In the genomic region with DNA sequence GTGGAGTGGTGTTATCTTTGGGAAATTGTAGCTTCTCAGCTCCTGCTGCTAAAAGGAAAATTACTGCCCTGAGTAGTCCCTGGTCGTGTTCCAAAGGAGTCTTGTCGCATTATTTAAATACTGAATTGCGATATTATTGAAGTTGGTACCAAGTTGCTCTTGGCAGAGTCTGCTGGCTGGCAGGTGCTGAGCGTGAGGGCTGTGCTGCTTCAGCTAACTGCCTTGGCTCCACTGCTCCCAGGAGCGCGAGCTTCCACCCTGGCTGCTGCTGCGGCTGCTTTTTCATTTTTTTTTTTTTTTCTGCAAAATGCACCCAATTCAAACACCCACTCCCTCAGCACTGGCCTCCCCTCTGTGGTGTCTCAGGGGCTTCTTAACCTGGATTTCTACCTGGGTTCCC, we compare ENCODE assay signal across 21 cellular contexts.
"Had no signal": no experiment of that assay in that cellular context is flagged by ENCODE, and none has a peak within 500 bp of the region (broad histone marks: within the 10 kb centered on the region; RNA-seq: fewer than 3 reads in every experiment).

No MANE protein-coding gene starts in this region.

- H3K4me3 ChIP-seq: gastrocnemius medialis, left ventricle myocardium inferior, lower lobe of right lung, spleen, thoracic aorta had no signal

- H3K36me3 ChIP-seq: gastrocnemius medialis, left ventricle myocardium inferior, lower lobe of right lung, neutrophil, spleen, thoracic aorta had no signal

- H3K4me1 ChIP-seq: gastrocnemius medialis, left ventricle myocardium inferior, lower lobe of right lung had no signal

- H3K4me1 Mint-ChIP-seq: memory B cell had no signal

- H3K9me3 Mint-ChIP-seq: memory B cell; mesothelial cell of epicardium; natural killer cell treated with Interleukin-12 subunit alpha and Interleukin-12 subunit beta and Interleukin-15 and Interleukin-18, amount 100 ng/mL, for 72 hours; stimulated activated naive CD8-positive, alpha-beta T cell treated with anti-CD3 and anti-CD28 coated beads, Interleukin-15, amount 100 ng/mL, for 72 hours had no signal

- H3K9me3 ChIP-seq: gastrocnemius medialis, left ventricle myocardium inferior, lower lobe of right lung, neutrophil, spleen, thoracic aorta had no signal

- H3K4me3 Mint-ChIP-seq: immature natural killer cell; memory B cell; mesothelial cell of epicardium; natural killer cell treated with Interleukin-12 subunit alpha and Interleukin-12 subunit beta and Interleukin-15 and Interleukin-18, amount 100 ng/mL, for 72 hours; stimulated activated naive B cell treated with anti-CD40 and anti-IgM and Interleukin-4, amounts not matched to agents 10 μg/mL and 1 μg/mL and 100 μg/mL, for 72 hours; stimulated activated naive CD8-positive, alpha-beta T cell treated with anti-CD3 and anti-CD28 coated beads, Interleukin-15, amount 100 ng/mL, for 72 hours had no signal

- H3K27ac Mint-ChIP-seq: memory B cell; mesothelial cell of epicardium; natural killer cell treated with Interleukin-12 subunit alpha and Interleukin-12 subunit beta and Interleukin-15 and Interleukin-18, amount 100 ng/mL, for 72 hours; stimulated activated naive B cell treated with anti-CD40 and anti-IgM and Interleukin-4, amounts not matched to agents 10 μg/mL and 1 μg/mL and 100 μg/mL, for 72 hours; stimulated activated naive CD8-positive, alpha-beta T cell treated with anti-CD3 and anti-CD28 coated beads, Interleukin-15, amount 100 ng/mL, for 72 hours had no signal

- H3K27me3 ChIP-seq: gastrocnemius medialis, neutrophil had no signal

- H3K27ac ChIP-seq: gastrocnemius medialis, left ventricle myocardium inferior, lower lobe of right lung, neutrophil, spleen, thoracic aorta had no signal

- H3K36me3 Mint-ChIP-seq: memory B cell; mesothelial cell of epicardium; natural killer cell treated with Interleukin-12 subunit alpha and Interleukin-12 subunit beta and Interleukin-15 and Interleukin-18, amount 100 ng/mL, for 72 hours; stimulated activated naive B cell treated with anti-CD40 and anti-IgM and Interleukin-4, amounts not matched to agents 10 μg/mL and 1 μg/mL and 100 μg/mL, for 72 hours had no signal

- DNase-seq: cortex of kidney; effector memory CD4-positive, alpha-beta T cell; gastrocnemius medialis; glutamatergic neuron; immature natural killer cell; left cardiac atrium; left ventricle myocardium inferior; lower lobe of right lung; spleen; stimulated activated CD4-positive, alpha-beta T cell treated with anti-CD3 and anti-CD28 coated beads, Interleukin-2, amount 100 ng/mL, for 24 hours; stimulated activated CD4-positive, alpha-beta T cell treated with anti-CD3 and anti-CD28 coated beads, Interleukin-4, amount 100 ng/mL, for 4 hours; stimulated activated naive B cell treated with anti-CD40 and anti-IgM and Interleukin-4, amounts not matched to agents 10 μg/mL and 1 μg/mL and 100 μg/mL, for 72 hours; stimulated activated naive CD8-positive, alpha-beta T cell treated with anti-CD3 and anti-CD28 coated beads, Interleukin-15, amount 100 ng/mL, for 72 hours; trophoblast cell had no signal

- ATAC-seq: esophagus mucosa; gastrocnemius medialis; left cardiac atrium; lower lobe of right lung; natural killer cell treated with Interleukin-12 subunit alpha and Interleukin-12 subunit beta and Interleukin-15 and Interleukin-18, amount 100 ng/mL, for 72 hours; sciatic nerve; stimulated activated naive B cell treated with anti-CD40 and anti-IgM and Interleukin-4, amounts not matched to agents 10 μg/mL and 1 μg/mL and 100 μg/mL, for 72 hours; stimulated activated naive CD8-positive, alpha-beta T cell treated with anti-CD3 and anti-CD28 coated beads, Interleukin-15, amount 100 ng/mL, for 72 hours had no signal
